Comparison of ENCODE assay signal across 17 cellular contexts in the genomic region with DNA sequence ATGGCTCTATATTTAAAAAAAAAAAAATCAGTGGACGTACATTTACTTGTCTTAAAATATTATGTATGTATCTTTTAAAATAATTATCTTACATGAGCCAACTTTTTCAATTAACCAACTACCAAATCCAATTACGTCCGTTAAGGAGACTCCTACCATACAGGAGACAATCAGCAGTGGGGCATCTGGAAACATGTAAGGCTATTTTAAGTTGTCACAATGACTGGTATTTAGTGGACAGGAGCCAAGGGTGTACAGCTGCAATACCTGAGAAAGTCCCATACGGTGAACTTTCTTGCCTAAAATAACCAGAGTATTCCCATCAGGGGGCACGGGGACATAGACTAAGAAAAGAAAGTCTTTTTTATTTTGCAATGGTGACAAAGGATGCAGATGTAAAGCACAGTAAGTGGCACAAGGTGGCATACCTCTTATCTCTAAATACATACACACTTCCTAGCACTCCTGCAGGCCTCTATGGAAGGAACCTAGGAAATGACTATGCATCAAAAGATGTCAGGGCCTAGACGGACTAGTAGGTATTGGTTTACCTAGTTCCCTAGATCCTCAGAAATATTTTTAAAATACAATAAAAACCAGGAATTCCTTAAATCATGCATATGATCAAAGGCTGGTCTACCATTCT. TPM values are rescaled to one million over a fixed set of nuclear protein-coding genes. Genes with fewer than 3 reads are reported as not detected.
DNase-seq lines count a peak whose midpoint lies in the region; ATAC-seq, FAIRE-seq and TF ChIP-seq lines count a peak whose summit lies in the region.
"Had no signal": no experiment of that assay in that cellular context is flagged by ENCODE, and none has a peak within 500 bp of the region (broad histone marks: within the 10 kb centered on the region; RNA-seq: fewer than 3 reads in every experiment).

No MANE protein-coding gene starts in this region.

- no peak overlapping the region for H2AFZ ChIP-seq in Loucy (ENCODE audit: low read length)
- H2AFZ ChIP-seq: GM23248 had no signal

- peak; percentile 84 for ATAC-seq in Right ventricle myocardium superior (ENCODE audit: poor library complexity)
- no peak for ATAC-seq in left cardiac atrium
- ATAC-seq in pancreas: peak; percentile 43 to 77 (median 54)
- ATAC-seq: GM12878 had no signal

- 49 to 51% methylated on average over 6 of the region's 6 CpGs for WGBS in pancreas, 2 donors

- in situ Hi-C loops in G401 (cut with HindIII; ENCODE audit: low sequenced_read_pairs): no loop called here

- H3K27ac ChIP-seq in VCaP: peak overlapping the region; percentile 74
- H3K27ac ChIP-seq in pancreas: no peak overlapping the region
- H3K27ac ChIP-seq: GM23248 had no signal

- no peak overlapping the region for H3K4me3 Mint-ChIP-seq in nephron progenitor cell
- H3K4me3 Mint-ChIP-seq: B cell; CD4-positive, alpha-beta T cell had no signal

- intact Hi-C loops in Right ventricle myocardium superior (cut with DNase I) (no loop called here), left cardiac atrium (cut with DNase I) (no loop called here), pancreas (cut with DNase I) (no loop called here)

- peaks cover under 1% of the 10 kb centered on the region for H3K79me2 ChIP-seq in Loucy (ENCODE audit: insufficient read depth, low read length)

- H3K9me3 Mint-ChIP-seq in nephron progenitor cell: no peaks in the 10 kb centered on the region
- H3K9me3 Mint-ChIP-seq: CD4-positive, alpha-beta T cell had no signal

- H3K27ac Mint-ChIP-seq in nephron progenitor cell: no peak overlapping the region
- H3K27ac Mint-ChIP-seq: B cell; CD4-positive, alpha-beta T cell had no signal

- no peak overlapping the region for H3K4me2 ChIP-seq in Loucy (ENCODE audit: low read depth, low read length, poor library complexity, severe bottlenecking)

- TF ChIP-seq CTCF in Loucy (conservative IDR thresholded peaks at IDR 0.05; ENCODE audit: low read length): peak; percentile 16; the same call in 1 of the 2 replicates
- no peak for TF ChIP-seq CTCF in VCaP (conservative IDR thresholded peaks at IDR 0.05)
- TF ChIP-seq CTCF in pancreas (IDR thresholded peaks at IDR 0.05): no peak
- TF ChIP-seq CTCF in nephron progenitor cell (IDR thresholded peaks at IDR 0.05): no peak

- H3K36me3 Mint-ChIP-seq in nephron progenitor cell (ENCODE audit: low read depth): peaks cover 47% of the 10 kb centered on the region

- H3K36me3 ChIP-seq in Loucy (ENCODE audit: insufficient read depth, low read length) (peaks cover 89% of the 10 kb centered on the region), pancreas (peaks cover 0 to 8% (median 0%) of the 10 kb centered on the region in 3 donors)

- DNase-seq in Right ventricle myocardium superior: no peak
- DNase-seq in left cardiac atrium: no peak
- DNase-seq in pancreas: peak in 1 of 6 donors; percentile 9
- no peak for DNase-seq in ecto neural progenitor cell (ENCODE audit: low spot score)
- no peak for DNase-seq in G401 (ENCODE audit: low spot score)
- no peak for DNase-seq in nephron progenitor cell
- DNase-seq: C1 segment of cervical spinal cord; Calu3; CD4-positive, alpha-beta T cell; DMS 273 treated with DMSO at 0.1 percent for 48 hours; GM23248 had no signal

- H3K27me3 Mint-ChIP-seq in nephron progenitor cell (ENCODE audit: low read depth, poor library complexity): no peaks in the 10 kb centered on the region
- H3K27me3 Mint-ChIP-seq: B cell; CD4-positive, alpha-beta T cell had no signal

- H3K9me2 ChIP-seq in Loucy (replicated peaks; ENCODE audit: low read depth, low read length): no peaks in the 10 kb centered on the region

- no peaks in the 10 kb centered on the region for H3F3A ChIP-seq in Loucy (ENCODE audit: low read depth)

- no peak overlapping the region for H3K4me3 ChIP-seq in Loucy (ENCODE audit: low read length, poor library complexity, severe bottlenecking)
- H3K4me3 ChIP-seq in pancreas: no peak overlapping the region
- H3K4me3 ChIP-seq: GM12878, GM23248 had no signal

- H3K4me1 ChIP-seq in Loucy (ENCODE audit: insufficient read depth, low read length, poor library complexity, severe bottlenecking) (no peaks in the 10 kb centered on the region), pancreas (peaks cover 5 to 11% (median 8%) of the 10 kb centered on the region in 3 donors)

- no peaks in the 10 kb centered on the region for H3K4me1 Mint-ChIP-seq in nephron progenitor cell
- H3K4me1 Mint-ChIP-seq: B cell had no signal

- H4K20me1 ChIP-seq in Loucy (ENCODE audit: insufficient read depth, low read length, poor library complexity, severe bottlenecking): peaks cover 12% of the 10 kb centered on the region

- no peaks in the 10 kb centered on the region for H3K9me3 ChIP-seq in Loucy (ENCODE audit: insufficient read depth, low read depth, low read length)
- H3K9me3 ChIP-seq in pancreas: no peaks in the 10 kb centered on the region

- FAIRE-seq in pancreas (lab: Jason Lieb, UNC): no peak
- FAIRE-seq: A204.1, GM12878 had no signal

- H3K27me3 ChIP-seq in Loucy (ENCODE audit: insufficient read depth, low read length, poor library complexity, severe bottlenecking) (no peaks in the 10 kb centered on the region), pancreas (no peaks in the 10 kb centered on the region)

- no peak overlapping the region for H3K9ac ChIP-seq in Loucy (ENCODE audit: low read depth, low read length, poor library complexity, severe bottlenecking)
- H3K9ac ChIP-seq: GM23248 had no signal

RNA-seq across cellular contexts. Expression of a gene that starts 16.0 kb away (rescaled TPM):
- total RNA-seq in Right ventricle myocardium superior: 8.7 TPM
- total RNA-seq in left cardiac atrium: 10 to 100 TPM in 1 of 2 donors, 1 to 10 TPM in 1; 1.5 to 11.5 TPM
- under 1 TPM; 0.14 to 0.97 (median 0.27) TPM for total RNA-seq in pancreas
- polyA plus RNA-seq in pancreas: under 1 TPM; 0.23 to 0.59 TPM
- 0.37 and 0.44 TPM in 2 replicates for total RNA-seq in G401 (2014; rRNA removed; shearing (Covaris generic))
- total RNA-seq: CD4-positive, alpha-beta T cell; HT-29 had no signal

RNA-seq across cellular contexts. Expression of a gene that starts 57.1 kb away (rescaled TPM):
- total RNA-seq in Right ventricle myocardium superior (68.5 TPM), left cardiac atrium (10 to 100 TPM; 78.6 to 97.8 TPM), pancreas (100 to 1,000 TPM in 2 of 6 donors, 10 to 100 TPM in 4; 54.4 to 110 (median 77.4) TPM)
- 10 to 100 TPM; 15.5 to 31.8 TPM for polyA plus RNA-seq in pancreas
- 39.3 and 64.1 TPM in 2 replicates for total RNA-seq in G401 (2014; rRNA removed; shearing (Covaris generic))

Comparison
In these comparisons a context has a peak if more than half of its experiments do, and no peak if none do; other contexts are left out.
1. ATAC-seq: peak in Right ventricle myocardium superior (single experiment) and pancreas (4 of 4); none in left cardiac atrium (0 of 2).